13 cellular contexts compared by ENCODE assay signal in the genomic region with DNA sequence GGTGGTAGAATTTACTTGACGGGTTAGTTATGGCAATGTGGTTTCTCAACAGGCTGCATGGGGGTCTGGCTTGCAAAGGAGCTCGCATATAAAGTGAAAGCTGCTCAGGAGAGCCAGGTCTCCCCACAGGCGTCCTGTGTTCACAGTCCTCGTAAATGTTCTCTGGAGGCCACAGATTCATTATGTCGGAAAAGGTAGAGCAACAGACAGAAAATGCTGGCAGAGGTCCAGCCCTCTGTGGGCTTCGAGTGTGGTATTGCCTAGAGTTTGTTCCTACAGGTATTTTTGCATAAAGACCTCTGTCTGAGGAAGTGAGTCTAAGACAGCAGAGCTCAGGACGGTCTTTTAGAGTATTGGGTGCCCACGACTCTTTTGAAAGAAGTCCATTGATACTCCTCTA.
A peak's percentile ranks its signal among the peaks of the same experiment; 100 is the strongest.
DNase-seq lines count a peak whose midpoint lies in the region; ATAC-seq and TF ChIP-seq lines count a peak whose summit lies in the region.
"Had no signal": no experiment of that assay in that cellular context is flagged by ENCODE, and none has a peak within 500 bp of the region (broad histone marks: within the 10 kb centered on the region; RNA-seq: fewer than 3 reads in every experiment).

No MANE protein-coding gene starts in this region.

- no peak overlapping the region for H3K9ac ChIP-seq in colonic mucosa (ENCODE audit: low read depth in 2 of 2, low read length in 2 of 2)

- H3K36me3 Mint-ChIP-seq in T-cell: no peaks in the 10 kb centered on the region
- H3K36me3 Mint-ChIP-seq in naive thymus-derived CD8-positive, alpha-beta T cell: no peaks in the 10 kb centered on the region

- CTCF ChIA-PET in HEK293 (lab: Yijun Ruan, JAX) (interaction anchor here (4.6 kb wide), 1 partner anchor 50 kb away, joined by 59 read pairs; no protein-coding TSS in a partner anchor), T-cell (lab: Charles Lee) (no interaction called here)

- no peaks in the 10 kb centered on the region for H3K9me3 Mint-ChIP-seq in T-cell
- H3K9me3 Mint-ChIP-seq in naive thymus-derived CD8-positive, alpha-beta T cell: peaks cover 0 to 2% (median 0%) of the 10 kb centered on the region in 9 donors
- H3K9me3 Mint-ChIP-seq: neural crest cell had no signal

- DNase-seq in NCI-H748 (lab: John Stamatoyannopoulos, UW; ENCODE audit: unreplicated experiment): peak; percentile 29
- DNase-seq in NCI-H748 treated with DMSO at 0.1 percent for 48 hours (lab: John Stamatoyannopoulos, UW): no peak
- peak in 27 of 34 experiments; percentile 4 to 59 (median 23) for DNase-seq in T-cell
- peak in 9 of 10 donors; percentile 11 to 77 (median 57) for DNase-seq in naive thymus-derived CD8-positive, alpha-beta T cell
- no peak for DNase-seq in islet precursor cell
- DNase-seq in activated CD4-positive, CD25-positive, alpha-beta regulatory T cell (lab: John Stamatoyannopoulos, UW): no peak
- DNase-seq in colonic mucosa: no peak
- DNase-seq: esophagus squamous epithelium, NCI-H1417, NCI-H774, transverse colon had no signal

- H3K9me3 ChIP-seq in HEK293 (ENCODE audit: control insufficient read depth, insufficient read depth, low read depth, low read length) (no peaks in the 10 kb centered on the region), colonic mucosa (no peaks in the 10 kb centered on the region)
- H3K9me3 ChIP-seq: esophagus squamous epithelium, transverse colon had no signal

- peaks cover 12 to 19% of the 10 kb centered on the region in 2 donors for H3K27me3 Mint-ChIP-seq in T-cell
- peaks cover 1 to 16% (median 6%) of the 10 kb centered on the region in 5 donors for H3K27me3 Mint-ChIP-seq in naive thymus-derived CD8-positive, alpha-beta T cell

- POLR2A ChIA-PET in HEK293 (lab: Yijun Ruan, JAX) (no interaction called here), T-cell (lab: Charles Lee) (no interaction called here)
- POLR2A ChIA-PET in naive thymus-derived CD8-positive, alpha-beta T cell (lab: Charles Lee): no interaction called here

- H3K36me3 ChIP-seq in HEK293 (ENCODE audit: control insufficient read depth in 2 of 2, insufficient read depth in 1 of 2, low read length in 2 of 2) (no peaks in the 10 kb centered on the region), colonic mucosa (no peaks in the 10 kb centered on the region)
- H3K36me3 ChIP-seq: esophagus squamous epithelium, transverse colon had no signal

- H3K4me3 ChIP-seq in HEK293 (ENCODE audit: low read depth, low read length): no peak overlapping the region
- H3K4me3 ChIP-seq in colonic mucosa: no peak overlapping the region
- H3K4me3 ChIP-seq: esophagus squamous epithelium, transverse colon had no signal

- H3K27ac ChIP-seq in HEK293 (ENCODE audit: extremely low read depth, low read depth, low read length) (no peak overlapping the region; the same call in 1 of the 2 replicates), colonic mucosa (no peak overlapping the region)
- H3K27ac ChIP-seq: esophagus squamous epithelium, transverse colon had no signal

- intact Hi-C loops in colonic mucosa (cut with DNase I): no loop called here

- ATAC-seq in T-cell (replicated peaks in 1 of 4): peak; percentile 51 to 84 (median 72)
- ATAC-seq in naive thymus-derived CD8-positive, alpha-beta T cell: peak; percentile 68 to 87

- H3K4me1 ChIP-seq in HEK293 (ENCODE audit: control insufficient read depth, insufficient read depth, low read length) (0 out of 2 replicates have a peak, but pooled peaks cover 3% of the 10 kb centered on the region), colonic mucosa (no peaks in the 10 kb centered on the region)

- TF ChIP-seq CTCF in HEK293 (tag by site-specific recombination; IDR thresholded peaks at IDR 0.05) (no peak), colonic mucosa (IDR thresholded peaks at IDR 0.05) (no peak)

- peak overlapping the region; percentile 11 to 45 for H3K27ac Mint-ChIP-seq in T-cell
- peak overlapping the region; percentile 41 to 90 (median 74) for H3K27ac Mint-ChIP-seq in naive thymus-derived CD8-positive, alpha-beta T cell

- peak overlapping the region in 2 of 3 donors; percentile 45 to 65 for H3K4me3 Mint-ChIP-seq in T-cell
- H3K4me3 Mint-ChIP-seq in naive thymus-derived CD8-positive, alpha-beta T cell: peak overlapping the region; percentile 61 to 81 (median 78)
- H3K4me3 Mint-ChIP-seq: neural crest cell had no signal

- peaks cover 17 to 25% (median 22%) of the 10 kb centered on the region in 3 donors for H3K4me1 Mint-ChIP-seq in T-cell
- peaks cover 13 to 26% (median 18%) of the 10 kb centered on the region in 4 donors for H3K4me1 Mint-ChIP-seq in naive thymus-derived CD8-positive, alpha-beta T cell

- H3K27me3 ChIP-seq in colonic mucosa: no peaks in the 10 kb centered on the region
- H3K27me3 ChIP-seq: esophagus squamous epithelium, transverse colon had no signal

TF ChIP-seq in HEK293, 187 proteins besides CTCF, POLR2A, EP300 and RAD21:
- TF ChIP-seq GLIS1 (tag by site-specific recombination; IDR thresholded peaks at IDR 0.05) (peak; percentile 24; the same call in 1 of the 2 replicates), ZNF843 (tag by site-specific recombination; IDR thresholded peaks at IDR 0.05) (no peak), ZNF791 (tag by site-specific recombination; IDR thresholded peaks at IDR 0.05) (no peak), SCRT2 (tag by site-specific recombination; IDR thresholded peaks at IDR 0.05) (peak; percentile 48; the same call in 1 of the 2 replicates)
- TF ChIP-seq, protein P1, sequence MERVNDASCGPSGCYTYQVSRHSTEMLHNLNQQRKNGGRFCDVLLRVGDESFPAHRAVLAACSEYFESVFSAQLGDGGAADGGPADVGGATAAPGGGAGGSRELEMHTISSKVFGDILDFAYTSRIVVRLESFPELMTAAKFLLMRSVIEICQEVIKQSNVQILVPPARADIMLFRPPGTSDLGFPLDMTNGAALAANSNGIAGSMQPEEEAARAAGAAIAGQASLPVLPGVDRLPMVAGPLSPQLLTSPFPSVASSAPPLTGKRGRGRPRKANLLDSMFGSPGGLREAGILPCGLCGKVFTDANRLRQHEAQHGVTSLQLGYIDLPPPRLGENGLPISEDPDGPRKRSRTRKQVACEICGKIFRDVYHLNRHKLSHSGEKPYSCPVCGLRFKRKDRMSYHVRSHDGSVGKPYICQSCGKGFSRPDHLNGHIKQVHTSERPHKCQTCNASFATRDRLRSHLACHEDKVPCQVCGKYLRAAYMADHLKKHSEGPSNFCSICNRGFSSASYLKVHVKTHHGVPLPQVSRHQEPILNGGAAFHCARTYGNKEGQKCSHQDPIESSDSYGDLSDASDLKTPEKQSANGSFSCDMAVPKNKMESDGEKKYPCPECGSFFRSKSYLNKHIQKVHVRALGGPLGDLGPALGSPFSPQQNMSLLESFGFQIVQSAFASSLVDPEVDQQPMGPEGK (tag by site-specific recombination; IDR thresholded peaks at IDR 0.05): no peak

Comparison
In these comparisons a context has a peak if more than half of its experiments do, and no peak if none do; other contexts are left out.
1. DNase-seq: peak in NCI-H748 (single experiment), T-cell (27 of 34) and naive thymus-derived CD8-positive, alpha-beta T cell (9 of 10); none in NCI-H748 treated with DMSO at 0.1 percent for 48 hours (single experiment), islet precursor cell (single experiment), activated CD4-positive, CD25-positive, alpha-beta regulatory T cell (0 of 4) and colonic mucosa (single experiment).